Comparison of ENCODE assay signal across 17 cellular contexts in genomic region chr10:33655921-33656320, GRCh38.
DNase-seq lines count a peak whose midpoint lies in the region; ATAC-seq and TF ChIP-seq lines count a peak whose summit lies in the region.
"Had no signal": no experiment of that assay in that cellular context is flagged by ENCODE, and none has a peak within 500 bp of the region (broad histone marks: within the 10 kb centered on the region; RNA-seq: fewer than 3 reads in every experiment).

No MANE protein-coding gene starts in this region.

- DNase-seq in RPMI7951 (ENCODE audit: low read depth) = peak; percentile 54
- DNase-seq in cardiac fibroblast (ENCODE audit: low read depth in 2 of 2) = peak; percentile 25 to 29
- DNase-seq in iris pigment epithelial cell (ENCODE audit: low read depth) = peak; percentile 37
- no peak for DNase-seq in nucleus accumbens (lab: John Stamatoyannopoulos, UW)
- no peak for DNase-seq in NCI-H1436 treated with DMSO at 0.1 percent for 48 hours (lab: John Stamatoyannopoulos, UW)
- DNase-seq in NCI-H345 treated with DMSO at 0.1 percent for 48 hours (lab: John Stamatoyannopoulos, UW; ENCODE audit: unreplicated experiment) = no peak
- DNase-seq in left colon = no peak
- DNase-seq: C1 segment of cervical spinal cord; CD4-positive, CD25-positive, alpha-beta regulatory T cell; CD8-positive, alpha-beta memory T cell; COR-L47; DMS 273 treated with DMSO at 0.1 percent for 48 hours; DMS53; DND-41; H9 had no signal

- no peak overlapping the region for H3K9ac ChIP-seq in BLaER1

- intact Hi-C loops in left colon (cut with DNase I, micrococcal nuclease) = no loop called here

- H4K20me1 ChIP-seq in BLaER1 = no peaks in the 10 kb centered on the region

- H3K9me3 ChIP-seq in BLaER1 = peaks cover 20% of the 10 kb centered on the region

- no peak for TF ChIP-seq CTCF in cardiac fibroblast (IDR thresholded peaks at IDR 0.05; ENCODE audit: low read depth, low read length)

- H3K4me2 ChIP-seq in BLaER1 = peak overlapping the region; percentile 65

- H3K27me3 ChIP-seq in BLaER1 = no peaks in the 10 kb centered on the region

- H3K4me1 ChIP-seq in BLaER1 = peaks cover 48% of the 10 kb centered on the region

- H3K36me3 ChIP-seq in BLaER1 = no peaks in the 10 kb centered on the region

- no peak for ATAC-seq in left colon

- H3K4me3 ChIP-seq in BLaER1 (no peak overlapping the region), cardiac fibroblast (replicated peaks in 1 of 2; ENCODE audit: low read depth in 2 of 2, low read length in 2 of 2) (no peak overlapping the region)

- H3K27ac ChIP-seq in BLaER1 = no peak overlapping the region
- H3K27ac ChIP-seq: 22Rv1 had no signal

Comparison
In these comparisons a context has a peak if more than half of its experiments do, and no peak if none do; other contexts are left out.
1. DNase-seq: peak in RPMI7951 (single experiment), cardiac fibroblast (2 of 2) and iris pigment epithelial cell (single experiment); none in nucleus accumbens (0 of 56), NCI-H1436 treated with DMSO at 0.1 percent for 48 hours (single experiment), NCI-H345 treated with DMSO at 0.1 percent for 48 hours (single experiment) and left colon (0 of 2).